Comparison of ENCODE assay signal across 8 cellular contexts in genomic region chr3:31789429-31789828, GRCh38.
"Had no signal": no experiment of that assay in that cellular context is flagged by ENCODE, and none has a peak within 500 bp of the region (broad histone marks: within the 10 kb centered on the region; RNA-seq: fewer than 3 reads in every experiment).

No MANE protein-coding gene starts in this region.

- H3K36me3 ChIP-seq: HAP-1 had no signal

- H3K9me3 Mint-ChIP-seq: HFFc6, IgD-negative memory B cell had no signal

- ATAC-seq: HCT116, HepG2 had no signal

- H3K27ac ChIP-seq: HL-60 had no signal

- H3K27me3 Mint-ChIP-seq: IgD-negative memory B cell had no signal

- H3K27ac Mint-ChIP-seq: HFFc6, IgD-negative memory B cell had no signal

- DNase-seq: GOT3, H7, HFFc6 had no signal

- H3K4me3 Mint-ChIP-seq: HFFc6 had no signal

- H3K4me3 ChIP-seq: HAP-1 had no signal
